Comparison of ENCODE assay signal across 8 cellular contexts in the genomic region with DNA sequence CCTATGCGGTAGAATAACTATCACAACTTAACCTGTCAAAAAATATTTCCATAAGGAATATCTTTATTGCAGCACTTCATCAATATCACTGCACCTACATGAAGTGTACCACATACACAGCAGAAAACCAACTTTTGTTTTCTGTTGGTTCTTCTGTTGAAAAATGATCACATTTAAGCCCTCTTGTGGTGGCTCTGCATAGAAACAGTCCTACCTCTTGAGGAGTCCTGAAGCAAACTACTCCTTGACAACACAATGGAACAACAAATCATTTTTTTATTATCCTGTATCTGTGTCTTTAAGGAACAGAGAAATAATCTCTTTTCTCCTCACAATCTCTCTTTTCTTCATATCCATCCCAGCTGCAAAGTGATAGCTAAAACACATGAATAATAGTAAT. TPM values are rescaled to one million over a fixed set of nuclear protein-coding genes. Genes with fewer than 3 reads are reported as not detected.
DNase-seq lines count a peak whose midpoint lies in the region; ATAC-seq and TF ChIP-seq lines count a peak whose summit lies in the region.

No MANE protein-coding gene starts in this region.

- H3K4me2 ChIP-seq in PC-3 (ENCODE audit: low read length), result no peak overlapping the region

- H4K20me1 ChIP-seq in PC-3 (ENCODE audit: low read length), result no peaks in the 10 kb centered on the region

- no peaks in the 10 kb centered on the region for H3K4me1 Mint-ChIP-seq in activated CD4-positive, alpha-beta T cell treated with anti-CD3 and anti-CD28 coated beads for 36 hours

- no peaks in the 10 kb centered on the region for H3K79me2 ChIP-seq in PC-3 (ENCODE audit: low read length)

- H3K27me3 Mint-ChIP-seq in activated CD4-positive, alpha-beta T cell treated with anti-CD3 and anti-CD28 coated beads for 36 hours, result peaks cover 2% of the 10 kb centered on the region

- H3K27me3 ChIP-seq in PC-3 (ENCODE audit: low read length) (peaks cover 7% of the 10 kb centered on the region), foreskin keratinocyte (no peaks in the 10 kb centered on the region)

- H3K9me2 ChIP-seq in PC-3 (replicated peaks; ENCODE audit: low read length), result no peaks in the 10 kb centered on the region

- H3K4me3 Mint-ChIP-seq in activated CD4-positive, alpha-beta T cell treated with anti-CD3 and anti-CD28 coated beads for 36 hours, result no peak overlapping the region

- ATAC-seq in GM21390 (IDR thresholded peaks at IDR 0.05; ENCODE audit: unreplicated experiment), result peak; percentile 45
- ATAC-seq in PC-3, result peak; percentile 65
- peak; percentile 77 for ATAC-seq in foreskin keratinocyte
- ATAC-seq in activated CD4-positive, alpha-beta T cell treated with anti-CD3 and anti-CD28 coated beads for 36 hours, result no peak
- no peak for ATAC-seq in sciatic nerve

- H3K9me3 ChIP-seq in PC-3 (ENCODE audit: low read length), result no peaks in the 10 kb centered on the region

- no peak overlapping the region for H3K27ac Mint-ChIP-seq in activated CD4-positive, alpha-beta T cell treated with anti-CD3 and anti-CD28 coated beads for 36 hours

- BruUV-seq in PC-3 (replicated peaks; lab: Mats Ljungman, UMichigan), result no TSS peak

- H3K36me3 Mint-ChIP-seq in activated CD4-positive, alpha-beta T cell treated with anti-CD3 and anti-CD28 coated beads for 36 hours (ENCODE audit: low read depth), result no peaks in the 10 kb centered on the region

- H3K27ac ChIP-seq in PC-3 (ENCODE audit: low read length) (no peak overlapping the region), foreskin keratinocyte (no peak overlapping the region)

- DNase-seq in Ammon's horn (ENCODE audit: low spot score), result peak; percentile 15
- peak; percentile 51 for DNase-seq in PC-3
- DNase-seq in foreskin keratinocyte, result peak in 1 of 2 donors; percentile 43
- DNase-seq in activated CD4-positive, alpha-beta T cell treated with anti-CD3 and anti-CD28 coated beads for 36 hours, result no peak
- no peak for DNase-seq in activated gamma-delta T cell treated with Interleukin-2 at 50 U/mL for 16 hours
- no peak for DNase-seq in hippocampal formation (lab: John Stamatoyannopoulos, UW)
- DNase-seq in sciatic nerve (ENCODE audit: low spot score), result no peak

- H3K4me1 ChIP-seq in PC-3 (ENCODE audit: insufficient read depth, low read length) (no peaks in the 10 kb centered on the region), foreskin keratinocyte (no peaks in the 10 kb centered on the region)

- POLR2A ChIA-PET in PC-3 (lab: Charles Lee; ENCODE audit: unreplicated experiment), result no interaction called here
- POLR2A ChIA-PET in activated CD4-positive, alpha-beta T cell treated with anti-CD3 and anti-CD28 coated beads for 36 hours (lab: Charles Lee), result no interaction called here

- H3F3A ChIP-seq in PC-3 (ENCODE audit: low read length, unreplicated experiment), result no peaks in the 10 kb centered on the region

- no peaks in the 10 kb centered on the region for H3K9me3 Mint-ChIP-seq in activated CD4-positive, alpha-beta T cell treated with anti-CD3 and anti-CD28 coated beads for 36 hours (ENCODE audit: low read depth)

- no peak overlapping the region for H3K9ac ChIP-seq in PC-3 (ENCODE audit: low read length)

- H3K4me3 ChIP-seq in PC-3 (ENCODE audit: low read length), result no peak overlapping the region

- CTCF ChIA-PET in PC-3 (lab: Charles Lee), result no interaction called here
- CTCF ChIA-PET in activated CD4-positive, alpha-beta T cell treated with anti-CD3 and anti-CD28 coated beads for 36 hours (lab: Charles Lee), result interaction anchor here (0.6 kb wide), 1 partner anchor 339 kb away, joined by 3 read pairs; no protein-coding TSS in a partner anchor

- H2AFZ ChIP-seq in PC-3 (ENCODE audit: low read length), result no peak overlapping the region

- TF ChIP-seq CTCF in PC-3 (conservative IDR thresholded peaks at IDR 0.05; ENCODE audit: low read depth, low read length), result peak; percentile 63
- TF ChIP-seq CTCF in foreskin keratinocyte (conservative IDR thresholded peaks at IDR 0.05), result peak; percentile 64

- intact Hi-C loops in PC-3 (cut with micrococcal nuclease) (no loop called here), sciatic nerve (cut with DNase I) (no loop called here)
- intact Hi-C loops in activated CD4-positive, alpha-beta T cell treated with anti-CD3 and anti-CD28 coated beads for 36 hours (cut with DNase I, micrococcal nuclease), result loop anchor here in 1 of 2 experiments (2.0 kb wide), 1 partner anchor 808 kb away; no protein-coding TSS in a partner anchor

- H3K36me3 ChIP-seq in PC-3 (ENCODE audit: low read depth, low read length), result no peaks in the 10 kb centered on the region; the same call in 1 of the 2 replicates

RNA-seq across cellular contexts. Expression of a gene that starts 39.8 kb away (rescaled TPM):
- not detected in 2 replicates for total RNA-seq in PC-3 (2014; rRNA removed)
- total RNA-seq in foreskin keratinocyte, result not detected in 2 replicates
- not detected in 2 replicates for polyA plus RNA-seq in foreskin keratinocyte
- total RNA-seq in activated CD4-positive, alpha-beta T cell treated with anti-CD3 and anti-CD28 coated beads for 36 hours, result not detected
- total RNA-seq in sciatic nerve, result not detected

Comparison
In these comparisons a context has a peak if more than half of its experiments do, and no peak if none do; other contexts are left out.
1. DNase-seq: peak in Ammon's horn (single experiment) and PC-3 (single experiment); none in activated CD4-positive, alpha-beta T cell treated with anti-CD3 and anti-CD28 coated beads for 36 hours (single experiment), activated gamma-delta T cell treated with Interleukin-2 at 50 U/mL for 16 hours (single experiment), hippocampal formation (0 of 2) and sciatic nerve (single experiment).
2. ATAC-seq: peak in GM21390 (single experiment), PC-3 (single experiment) and foreskin keratinocyte (single experiment); none in activated CD4-positive, alpha-beta T cell treated with anti-CD3 and anti-CD28 coated beads for 36 hours (single experiment) and sciatic nerve (single experiment).